9 cellular contexts compared by ENCODE assay signal in the genomic region with DNA sequence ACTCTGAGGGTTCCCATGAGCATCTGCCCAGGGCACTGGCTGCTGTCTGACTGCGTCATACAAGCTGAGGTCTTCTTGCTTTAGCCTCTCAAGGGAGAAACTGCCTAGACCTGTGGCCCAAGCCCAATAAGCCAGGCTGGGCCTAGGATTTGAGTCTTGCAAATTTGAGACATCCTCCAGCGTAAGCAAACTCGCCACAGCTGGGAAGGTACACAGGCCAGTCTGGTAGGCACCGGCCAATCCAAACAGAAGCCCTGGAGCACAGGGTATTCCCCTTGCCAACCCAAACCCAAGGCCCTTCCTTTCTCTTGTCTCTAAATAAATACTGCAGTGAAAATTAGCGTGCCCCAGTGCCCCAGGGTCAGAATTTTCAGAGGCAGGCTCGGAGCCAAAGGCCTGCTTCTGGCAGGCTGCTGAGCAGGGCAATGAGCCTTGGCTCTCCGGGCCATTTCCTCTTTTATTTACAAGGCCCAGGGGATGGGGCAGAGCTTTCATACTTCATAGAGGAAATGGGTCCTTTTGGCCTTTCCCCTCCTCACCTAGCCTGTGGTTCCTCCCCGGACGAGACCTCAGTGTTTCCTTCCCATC. TPM values are rescaled to one million over a fixed set of nuclear protein-coding genes. Genes with fewer than 3 reads are reported as not detected.
DNase-seq lines count a peak whose midpoint lies in the region; ATAC-seq, FAIRE-seq and TF ChIP-seq lines count a peak whose summit lies in the region.
"Had no signal": no experiment of that assay in that cellular context is flagged by ENCODE, and none has a peak within 500 bp of the region (broad histone marks: within the 10 kb centered on the region; RNA-seq: fewer than 3 reads in every experiment).

No MANE protein-coding gene starts in this region.

- H3K27me3 Mint-ChIP-seq in naive thymus-derived CD8-positive, alpha-beta T cell: no peaks in the 10 kb centered on the region

- peak; percentile 75 for ATAC-seq in GM19395 (IDR thresholded peaks at IDR 0.05; ENCODE audit: unreplicated experiment)
- ATAC-seq in naive thymus-derived CD8-positive, alpha-beta T cell: no peak
- ATAC-seq in HG03469 (IDR thresholded peaks at IDR 0.05; ENCODE audit: unreplicated experiment): no peak

- peaks cover 8 to 36% (median 14%) of the 10 kb centered on the region in 4 donors for H3K4me1 Mint-ChIP-seq in naive thymus-derived CD8-positive, alpha-beta T cell

- DNase-seq in A172 (ENCODE audit: low spot score) (peak; percentile 20), NCI-H2196 (lab: John Stamatoyannopoulos, UW; ENCODE audit: unreplicated experiment) (peak; percentile 76), coronary artery (ENCODE audit: low spot score) (peak; percentile 97), dedifferentiated amniotic fluid mesenchymal stem cell (ENCODE audit: extremely low spot score) (no peak), urothelium cell line (ENCODE audit: low spot score) (no peak)
- DNase-seq in naive thymus-derived CD8-positive, alpha-beta T cell: no peak

- H3K27ac ChIP-seq in coronary artery: peak overlapping the region; percentile 74 to 85

- TF ChIP-seq CTCF in coronary artery (IDR thresholded peaks at IDR 0.05): no peak

- FAIRE-seq in urothelium cell line (lab: Jason Lieb, UNC): no peak
- FAIRE-seq: G401.6 had no signal

- H3K36me3 Mint-ChIP-seq in naive thymus-derived CD8-positive, alpha-beta T cell: peaks cover 14 to 71% (median 36%) of the 10 kb centered on the region in 3 donors

- H3K4me3 Mint-ChIP-seq in naive thymus-derived CD8-positive, alpha-beta T cell: no peak overlapping the region

- H3K4me3 ChIP-seq in coronary artery: no peak overlapping the region

- peak overlapping the region in 9 of 10 donors; percentile 7 to 79 (median 69) for H3K27ac Mint-ChIP-seq in naive thymus-derived CD8-positive, alpha-beta T cell

- POLR2A ChIA-PET in naive thymus-derived CD8-positive, alpha-beta T cell (lab: Charles Lee): no interaction called here

- H3K9me3 Mint-ChIP-seq in naive thymus-derived CD8-positive, alpha-beta T cell: no peaks in the 10 kb centered on the region

RNA-seq across cellular contexts. Expression of a gene that starts 33.3 kb away (rescaled TPM):
- 29.4 and 33.1 TPM in 2 replicates for total RNA-seq in A172 (2014; rRNA removed; shearing (Covaris generic))
- total RNA-seq in naive thymus-derived CD8-positive, alpha-beta T cell: 10 to 100 TPM; 20.0 to 22.9 TPM
- polyA plus RNA-seq in naive thymus-derived CD8-positive, alpha-beta T cell: 1 to 10 TPM; 1.1 to 5.7 (median 3.0) TPM

RNA-seq across cellular contexts. Expression of a gene that starts 33.7 kb away (rescaled TPM):
- total RNA-seq in A172 (2014; rRNA removed; shearing (Covaris generic)): 121 and 151 TPM in 2 replicates
- 100 to 1,000 TPM; 182 to 202 TPM for total RNA-seq in naive thymus-derived CD8-positive, alpha-beta T cell
- polyA plus RNA-seq in naive thymus-derived CD8-positive, alpha-beta T cell: 10 to 100 TPM; 41.5 to 42.1 (median 41.7) TPM

Comparison
In these comparisons a context has a peak if more than half of its experiments do, and no peak if none do; other contexts are left out.
1. DNase-seq: peak in A172 (single experiment), NCI-H2196 (single experiment) and coronary artery (single experiment); none in naive thymus-derived CD8-positive, alpha-beta T cell (0 of 10), dedifferentiated amniotic fluid mesenchymal stem cell (single experiment) and urothelium cell line (single experiment).